4 cellular contexts compared by ENCODE assay signal in genomic region chr10:131753336-131753735, GRCh38.
"Had no signal": no experiment of that assay in that cellular context is flagged by ENCODE, and none has a peak within 500 bp of the region (broad histone marks: within the 10 kb centered on the region; RNA-seq: fewer than 3 reads in every experiment).

No MANE protein-coding gene starts in this region.

- H3K9me3 Mint-ChIP-seq: H9 had no signal

- H3K4me3 Mint-ChIP-seq: GM23338, H9 had no signal

- H3K4me3 ChIP-seq: GM23338 had no signal

- DNase-seq: H9, HCEC 1CT, IMR-90 had no signal

- H3K27ac Mint-ChIP-seq: GM23338, H9 had no signal

- H3K4me2 ChIP-seq: GM23338 had no signal
